ENCODE assay signal across 19 cellular contexts in the genomic region with DNA sequence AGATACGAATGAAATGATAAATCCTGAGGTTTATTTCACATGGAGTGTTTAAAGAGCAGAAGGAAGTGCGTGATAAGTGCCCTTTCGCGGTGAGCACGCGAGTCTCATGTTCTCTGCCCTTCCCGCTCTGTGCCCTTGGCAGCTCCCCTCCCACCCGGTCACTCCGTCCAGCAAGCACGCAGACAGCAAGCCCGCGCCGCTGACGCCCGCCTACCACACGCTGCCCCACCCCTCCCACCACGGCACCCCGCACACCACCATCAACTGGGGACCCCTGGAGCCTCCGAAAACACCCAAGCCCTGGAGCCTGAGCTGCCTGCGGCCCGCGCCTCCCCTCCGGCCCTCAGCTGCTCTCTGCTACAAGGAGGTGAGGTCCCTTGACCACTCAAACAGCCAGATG. TPM values are rescaled to one million over a fixed set of nuclear protein-coding genes. Genes with fewer than 3 reads are reported as not detected.
DNase-seq lines count a peak whose midpoint lies in the region; ATAC-seq and TF ChIP-seq lines count a peak whose summit lies in the region.
"Had no signal": no experiment of that assay in that cellular context is flagged by ENCODE, and none has a peak within 500 bp of the region (broad histone marks: within the 10 kb centered on the region; RNA-seq: fewer than 3 reads in every experiment).

No MANE protein-coding gene starts in this region.

- no peak overlapping the region for H3K9ac ChIP-seq in rectal smooth muscle tissue (ENCODE audit: low read length)

- no peak for TF ChIP-seq POLR2A in heart left ventricle (IDR thresholded peaks at IDR 0.05)

- DNase-seq in Right ventricle myocardium inferior (ENCODE audit: missing footprints) (no peak), cardiac septum (ENCODE audit: low spot score) (no peak), heart left ventricle (peak in 1 of 5 donors; percentile 47), activated T-cell treated with anti-CD3 and anti-CD28 coated beads for 4 hours (no peak), putamen (ENCODE audit: low spot score) (no peak), NCI-H1048 (lab: John Stamatoyannopoulos, UW) (no peak)
- no peak for DNase-seq in activated naive CD4-positive, alpha-beta T cell treated with anti-CD3 and anti-CD28 coated beads, Interleukin-2, amount 10 ng/mL, durations not matched to agents 7 days and 5 days
- DNase-seq: activated CD4-positive, alpha-beta T cell treated with anti-CD3 and anti-CD28 coated beads, Interleukin-2, amount 50 U/mL, for 48 hours; activated T-cell treated with anti-CD3 and anti-CD28 coated beads, Interleukin-2, amount 50 U/mL, for 48 hours; DMS79; NCI-H345; stimulated activated naive CD8-positive, alpha-beta T cell treated with anti-CD3 and anti-CD28 coated beads, Interleukin-15, Interleukin-2, amounts not matched to agents 100 U/mL and 50 U/mL, for 24 hours had no signal

- ATAC-seq in Right ventricle myocardium inferior, result peak; percentile 54
- no peak for ATAC-seq in heart left ventricle
- ATAC-seq: stimulated activated naive CD8-positive, alpha-beta T cell treated with anti-CD3 and anti-CD28 coated beads, Interleukin-15, Interleukin-2, amounts not matched to agents 100 U/mL and 50 U/mL, for 24 hours had no signal

- no peak overlapping the region for H3K27ac Mint-ChIP-seq in activated naive CD4-positive, alpha-beta T cell treated with anti-CD3 and anti-CD28 coated beads, Interleukin-2, amount 10 ng/mL, durations not matched to agents 7 days and 5 days

- H3K27ac ChIP-seq in heart left ventricle (peak overlapping the region; percentile 43 to 83 (median 72)), rectal smooth muscle tissue (ENCODE audit: low read depth, low read length) (peak overlapping the region; percentile 90)

- no peak overlapping the region for H3K4me3 Mint-ChIP-seq in activated naive CD4-positive, alpha-beta T cell treated with anti-CD3 and anti-CD28 coated beads, Interleukin-2, amount 10 ng/mL, durations not matched to agents 7 days and 5 days
- H3K4me3 Mint-ChIP-seq: CD14-positive monocyte, neural crest cell had no signal

- peaks cover 0 to 91% (median 82%) of the 10 kb centered on the region in 9 donors for H3K36me3 ChIP-seq in heart left ventricle
- H3K36me3 ChIP-seq in rectal smooth muscle tissue (ENCODE audit: control insufficient read depth, insufficient read depth, low read length), result peaks cover 34% of the 10 kb centered on the region

- H3K4me1 ChIP-seq in heart left ventricle (peaks cover 11 to 53% (median 39%) of the 10 kb centered on the region in 12 donors), rectal smooth muscle tissue (ENCODE audit: control insufficient read depth, insufficient read depth, low read length) (peaks cover 18% of the 10 kb centered on the region)

- H3K27me3 ChIP-seq in heart left ventricle (no peaks in the 10 kb centered on the region), rectal smooth muscle tissue (ENCODE audit: control insufficient read depth, insufficient read depth, low read length) (no peaks in the 10 kb centered on the region)

- peaks cover 60% of the 10 kb centered on the region for H3K36me3 Mint-ChIP-seq in activated naive CD4-positive, alpha-beta T cell treated with anti-CD3 and anti-CD28 coated beads, Interleukin-2, amount 10 ng/mL, durations not matched to agents 7 days and 5 days

- H3K27me3 Mint-ChIP-seq in activated naive CD4-positive, alpha-beta T cell treated with anti-CD3 and anti-CD28 coated beads, Interleukin-2, amount 10 ng/mL, durations not matched to agents 7 days and 5 days, result no peaks in the 10 kb centered on the region

- H3K9me3 ChIP-seq in heart left ventricle, result no peaks in the 10 kb centered on the region

- 93 to 94% (median 93%) methylated on average over 23 of the region's 23 CpGs for WGBS in heart left ventricle, 4 donors

- intact Hi-C loops in Right ventricle myocardium inferior (cut with DNase I) (loop anchor here (10.0 kb wide), 1 partner anchor 218 kb away; no protein-coding TSS in a partner anchor), cardiac septum (cut with DNase I) (loop anchor here (5.0 kb wide), 2 partner anchors 36 to 131 kb away; no protein-coding TSS in a partner anchor), heart left ventricle (cut with DNase I) (loop anchor here in 2 of 10 donors (5.0 to 10.0 kb wide), 3 partner anchors 36 to 218 kb away; no protein-coding TSS in a partner anchor)

- H3K9me3 Mint-ChIP-seq in activated naive CD4-positive, alpha-beta T cell treated with anti-CD3 and anti-CD28 coated beads, Interleukin-2, amount 10 ng/mL, durations not matched to agents 7 days and 5 days, result no peaks in the 10 kb centered on the region
- H3K9me3 Mint-ChIP-seq: neural crest cell had no signal

- no peaks in the 10 kb centered on the region for H3K4me1 Mint-ChIP-seq in activated naive CD4-positive, alpha-beta T cell treated with anti-CD3 and anti-CD28 coated beads, Interleukin-2, amount 10 ng/mL, durations not matched to agents 7 days and 5 days
- H3K4me1 Mint-ChIP-seq: neural crest cell had no signal

- CTCF ChIA-PET in activated naive CD4-positive, alpha-beta T cell treated with anti-CD3 and anti-CD28 coated beads, Interleukin-2, amount 10 ng/mL, durations not matched to agents 7 days and 5 days (lab: Charles Lee), result no interaction called here

- H3K4me3 ChIP-seq in heart left ventricle (no peak overlapping the region), rectal smooth muscle tissue (ENCODE audit: low read length) (no peak overlapping the region)

- no peak for TF ChIP-seq CTCF in heart left ventricle (IDR thresholded peaks at IDR 0.05)

RNA-seq across cellular contexts. Expression of gene TEX29, which starts 37.4 kb away (rescaled TPM):
- not detected for total RNA-seq in Right ventricle myocardium inferior
- 0.70 TPM for total RNA-seq in cardiac septum
- under 1 TPM in 3 of 9 donors, not detected in 6; 0.35 to 0.43 (median 0.35) TPM for total RNA-seq in heart left ventricle
- under 1 TPM; 0.15 to 0.57 TPM for polyA plus RNA-seq in heart left ventricle
- total RNA-seq: A172, H4, mammary epithelial cell, neural crest cell, SK-MEL-5 had no signal
- polyA plus RNA-seq: mammary epithelial cell had no signal
